ENCODE assay signal across 8 cellular contexts in genomic region chr20:32742322-32743236, GRCh38. TPM values are rescaled to one million over a fixed set of nuclear protein-coding genes. Genes with fewer than 3 reads are reported as not detected.
DNase-seq lines count a peak whose midpoint lies in the region; ATAC-seq and TF ChIP-seq lines count a peak whose summit lies in the region.

No MANE protein-coding gene starts in this region.

- DNase-seq in activated T-cell treated with anti-CD3 and anti-CD28 coated beads, Interleukin-2, amount 50 U/mL, for 1 hour = peak; percentile 36
- DNase-seq in activated T-cell treated with anti-CD3 and anti-CD28 coated beads for 4 hours = no peak
- DNase-seq in activated CD4-positive, alpha-beta memory T cell treated with anti-CD3 and anti-CD28 coated beads, Interleukin-2, amount 10 ng/mL, durations not matched to agents 7 days and 5 days = peak; percentile 32
- no peak for DNase-seq in fibroblast of the aortic adventitia (ENCODE audit: low read depth)
- no peak for DNase-seq in COLO829 (ENCODE audit: low spot score)

- peak overlapping the region; percentile 88 for H3K4me3 Mint-ChIP-seq in activated CD4-positive, alpha-beta memory T cell treated with anti-CD3 and anti-CD28 coated beads, Interleukin-2, amount 10 ng/mL, durations not matched to agents 7 days and 5 days

- H3K4me1 ChIP-seq in parathyroid adenoma = no peaks in the 10 kb centered on the region

- H3K27me3 ChIP-seq in parathyroid adenoma (ENCODE audit: control insufficient read depth, insufficient read depth, low read length) = no peaks in the 10 kb centered on the region

- CTCF ChIA-PET in activated CD4-positive, alpha-beta memory T cell treated with anti-CD3 and anti-CD28 coated beads, Interleukin-2, amount 10 ng/mL, durations not matched to agents 7 days and 5 days (lab: Charles Lee) = interaction anchor here (1.0 to 2.8 kb wide), 6 partner anchors 18 to 203 kb away, joined by 3 to 16 read pairs (median 5); partner anchors contain the start of gene C20orf203

- peaks cover 10% of the 10 kb centered on the region for H3K36me3 Mint-ChIP-seq in activated CD4-positive, alpha-beta memory T cell treated with anti-CD3 and anti-CD28 coated beads, Interleukin-2, amount 10 ng/mL, durations not matched to agents 7 days and 5 days (ENCODE audit: low read depth)

- H3K9ac ChIP-seq in parathyroid adenoma = peak overlapping the region; percentile 87

- peak overlapping the region; percentile 80 for H3K4me3 ChIP-seq in fibroblast of the aortic adventitia (ENCODE audit: low read depth, low read length)
- peak overlapping the region; percentile 61 for H3K4me3 ChIP-seq in parathyroid adenoma (ENCODE audit: low read depth, low read length)

- H3K27me3 Mint-ChIP-seq in activated CD4-positive, alpha-beta memory T cell treated with anti-CD3 and anti-CD28 coated beads, Interleukin-2, amount 10 ng/mL, durations not matched to agents 7 days and 5 days = no peaks in the 10 kb centered on the region

- ATAC-seq in GM19397 (IDR thresholded peaks at IDR 0.05; ENCODE audit: unreplicated experiment) (no peak), GM21786 (IDR thresholded peaks at IDR 0.05; ENCODE audit: unreplicated experiment) (no peak)

- no peaks in the 10 kb centered on the region for H3K9me3 ChIP-seq in parathyroid adenoma (ENCODE audit: control insufficient read depth, low read length)

- peak overlapping the region; percentile 92 for H3K27ac Mint-ChIP-seq in activated CD4-positive, alpha-beta memory T cell treated with anti-CD3 and anti-CD28 coated beads, Interleukin-2, amount 10 ng/mL, durations not matched to agents 7 days and 5 days

- no peaks in the 10 kb centered on the region for H3K9me3 Mint-ChIP-seq in activated CD4-positive, alpha-beta memory T cell treated with anti-CD3 and anti-CD28 coated beads, Interleukin-2, amount 10 ng/mL, durations not matched to agents 7 days and 5 days

- H3K27ac ChIP-seq in parathyroid adenoma = peak overlapping the region; percentile 73

- TF ChIP-seq CTCF in fibroblast of the aortic adventitia (IDR thresholded peaks at IDR 0.05; ENCODE audit: insufficient read depth, low read length) = no peak
- no peak for TF ChIP-seq CTCF in parathyroid adenoma (IDR thresholded peaks at IDR 0.05)

- no peaks in the 10 kb centered on the region for H3K36me3 ChIP-seq in parathyroid adenoma (ENCODE audit: control insufficient read depth, insufficient read depth, low read length)

- peak overlapping the region; percentile 75 for H3K4me2 ChIP-seq in parathyroid adenoma (ENCODE audit: low read length)

- H3K4me1 Mint-ChIP-seq in activated CD4-positive, alpha-beta memory T cell treated with anti-CD3 and anti-CD28 coated beads, Interleukin-2, amount 10 ng/mL, durations not matched to agents 7 days and 5 days = peaks cover 53% of the 10 kb centered on the region

- POLR2A ChIA-PET in activated CD4-positive, alpha-beta memory T cell treated with anti-CD3 and anti-CD28 coated beads, Interleukin-2, amount 10 ng/mL, durations not matched to agents 7 days and 5 days (lab: Charles Lee) = interaction anchor here (1.0 to 2.6 kb wide), 14 partner anchors 12 to 384 kb away, joined by 3 to 31 read pairs (median 6); partner anchors contain the start of genes DNMT3B and MAPRE1

- H3K79me2 ChIP-seq in parathyroid adenoma = peaks cover 10% of the 10 kb centered on the region

- H2AFZ ChIP-seq in parathyroid adenoma = peak overlapping the region; percentile 86

RNA-seq across cellular contexts. Expression of gene COMMD7, which starts 0.7 kb away (rescaled TPM):
- 10 to 100 TPM; 61.7 to 62.6 TPM for total RNA-seq in activated CD4-positive, alpha-beta memory T cell treated with anti-CD3 and anti-CD28 coated beads, Interleukin-2, amount 10 ng/mL, durations not matched to agents 7 days and 5 days
- 31.5 and 49.3 TPM in 2 replicates for total RNA-seq in fibroblast of the aortic adventitia (ENCODE audit: low replicate concordance)

RNA-seq across cellular contexts. Expression of gene DNMT3B, which starts 19.6 kb away (rescaled TPM):
- total RNA-seq in activated CD4-positive, alpha-beta memory T cell treated with anti-CD3 and anti-CD28 coated beads, Interleukin-2, amount 10 ng/mL, durations not matched to agents 7 days and 5 days = 1 to 10 TPM; 2.2 to 2.4 TPM
- total RNA-seq in fibroblast of the aortic adventitia (ENCODE audit: low replicate concordance) = 1.1 and 3.3 TPM in 2 replicates

Comparison
In these comparisons a context has a peak if more than half of its experiments do, and no peak if none do; other contexts are left out.
1. DNase-seq: peak in activated T-cell treated with anti-CD3 and anti-CD28 coated beads, Interleukin-2, amount 50 U/mL, for 1 hour (single experiment) and activated CD4-positive, alpha-beta memory T cell treated with anti-CD3 and anti-CD28 coated beads, Interleukin-2, amount 10 ng/mL, durations not matched to agents 7 days and 5 days (single experiment); none in activated T-cell treated with anti-CD3 and anti-CD28 coated beads for 4 hours (single experiment), fibroblast of the aortic adventitia (single experiment) and COLO829 (single experiment).